Comparison of ENCODE assay signal across 11 cellular contexts in the genomic region with DNA sequence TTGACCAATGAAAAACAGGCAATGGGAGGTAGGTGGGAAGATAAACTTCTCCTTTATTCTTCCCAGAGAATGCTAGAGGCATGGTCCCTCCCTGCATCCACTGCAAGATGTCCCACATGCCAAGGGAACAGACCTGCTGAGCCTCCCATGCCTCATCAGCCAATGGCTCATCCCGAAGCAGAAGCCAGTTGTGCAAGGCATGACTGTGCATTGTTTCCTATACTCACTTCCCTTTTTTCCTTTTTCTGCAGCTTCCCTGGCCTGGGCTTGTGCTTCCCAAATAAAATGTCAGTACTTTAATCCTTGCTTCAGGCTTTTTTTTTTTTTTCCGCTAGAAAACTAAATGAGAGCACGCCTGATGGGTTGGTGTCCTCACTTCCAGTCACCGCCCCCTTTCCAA.
A peak's percentile ranks its signal among the peaks of the same experiment; 100 is the strongest.
DNase-seq lines count a peak whose midpoint lies in the region; ATAC-seq and TF ChIP-seq lines count a peak whose summit lies in the region.
"Had no signal": no experiment of that assay in that cellular context is flagged by ENCODE, and none has a peak within 500 bp of the region (broad histone marks: within the 10 kb centered on the region; RNA-seq: fewer than 3 reads in every experiment).

No MANE protein-coding gene starts in this region.

- H3K27ac ChIP-seq in ascending aorta (no peak overlapping the region), hepatocyte (peak overlapping the region; percentile 50), transverse colon (peak overlapping the region in 2 of 4 donors; percentile 8 to 10)
- H3K27ac ChIP-seq: ovary had no signal

- H3K9me3 Mint-ChIP-seq in immature natural killer cell = no peaks in the 10 kb centered on the region

- ATAC-seq in GM18907 (IDR thresholded peaks at IDR 0.05; ENCODE audit: unreplicated experiment) = no peak
- ATAC-seq in activated CD4-positive, CD25-positive, alpha-beta regulatory T cell treated with anti-CD3 and anti-CD28 coated beads, Interleukin-2, amount 50 U/mL, for 24 hours = no peak

- H3K27ac Mint-ChIP-seq in immature natural killer cell = no peak overlapping the region

- H3K79me2 ChIP-seq in hepatocyte = no peaks in the 10 kb centered on the region

- H3K4me1 Mint-ChIP-seq in immature natural killer cell = no peaks in the 10 kb centered on the region

- no peak for TF ChIP-seq EP300 in transverse colon (IDR thresholded peaks at IDR 0.05; ENCODE audit: low read depth)

- 93% methylated on average over 4 of the region's 4 CpGs for WGBS in hepatocyte (ENCODE audit: low lambda C conversion rate, missing lambda C conversion rate)
- WGBS in transverse colon (ENCODE audit: low coverage in 1 of 2), 2 donors = 84% methylated on average over 3 to 4 of the region's 4 CpGs

- no peaks in the 10 kb centered on the region for H4K20me1 ChIP-seq in hepatocyte (ENCODE audit: insufficient read depth, poor library complexity, severe bottlenecking)

- no peak for TF ChIP-seq POLR2A in transverse colon (IDR thresholded peaks at IDR 0.05)

- H3K4me3 Mint-ChIP-seq in immature natural killer cell = no peak overlapping the region

- no peaks in the 10 kb centered on the region for H3K36me3 Mint-ChIP-seq in immature natural killer cell

- in situ Hi-C loops in transverse colon (cut with MboI; ENCODE audit: low pct_ligation_motif_present in 1 of 4, low pct_unique_long_range_greater_than_20kb in 1 of 4, low sequenced_read_pairs in 3 of 4) = loop anchor here in 3 of 4 donors (10.0 to 25.0 kb wide), 5 partner anchors 108 to 517 kb away; a partner anchor contains a TSS

- H2AFZ ChIP-seq in hepatocyte = no peak overlapping the region

- no peaks in the 10 kb centered on the region for H3K27me3 ChIP-seq in ascending aorta
- H3K27me3 ChIP-seq in hepatocyte = no peaks in the 10 kb centered on the region
- H3K27me3 ChIP-seq in transverse colon = no peaks in the 10 kb centered on the region
- H3K27me3 ChIP-seq: ovary had no signal

- intact Hi-C loops in ascending aorta (cut with DNase I) = loop anchor here (5.0 kb wide), 2 partner anchors 53 to 92 kb away; no protein-coding TSS in a partner anchor
- intact Hi-C loops in transverse colon (cut with DNase I; ENCODE audit: low total_unique reads) = loop anchor here (5.0 kb wide), 1 partner anchor 292 kb away; no protein-coding TSS in a partner anchor

- peak; percentile 67 to 72 for DNase-seq in Kasumi-1 (lab: John Stamatoyannopoulos, UW)
- DNase-seq in ascending aorta (ENCODE audit: low spot score in 2 of 2) = peak; percentile 27 to 80
- no peak for DNase-seq in hepatocyte (ENCODE audit: low spot score)
- peak; percentile 20 for DNase-seq in transverse colon
- no peak for DNase-seq in HT-29 (ENCODE audit: low spot score)
- no peak for DNase-seq in immature natural killer cell
- DNase-seq: activated T-cell treated with anti-CD3 and anti-CD28 coated beads for 4 hours, NCI-H1436 treated with DMSO at 0.1 percent for 48 hours had no signal

- H3K4me3 ChIP-seq in ascending aorta (no peak overlapping the region), hepatocyte (no peak overlapping the region), transverse colon (no peak overlapping the region)
- H3K4me3 ChIP-seq: ovary had no signal

- no peak overlapping the region for H3K4me2 ChIP-seq in hepatocyte

- peaks cover 0 to 6% (median 3%) of the 10 kb centered on the region in 3 donors for H3K27me3 Mint-ChIP-seq in immature natural killer cell (ENCODE audit: low read depth in 3 of 3)

- H3K36me3 ChIP-seq in ascending aorta (no peaks in the 10 kb centered on the region), hepatocyte (replicated peaks; ENCODE audit: insufficient read depth, low read depth) (no peaks in the 10 kb centered on the region), transverse colon (no peaks in the 10 kb centered on the region)
- H3K36me3 ChIP-seq: ovary had no signal

- H3K4me1 ChIP-seq in ascending aorta (peaks cover 6 to 17% of the 10 kb centered on the region in 2 donors), hepatocyte (ENCODE audit: insufficient read depth) (peaks cover 36% of the 10 kb centered on the region), transverse colon (peaks cover 0 to 29% (median 12%) of the 10 kb centered on the region in 4 donors)

- no peaks in the 10 kb centered on the region for H3K9me3 ChIP-seq in ascending aorta
- H3K9me3 ChIP-seq in hepatocyte (ENCODE audit: low read depth) = no peaks in the 10 kb centered on the region
- no peaks in the 10 kb centered on the region for H3K9me3 ChIP-seq in transverse colon
- H3K9me3 ChIP-seq: ovary had no signal

- no peak for TF ChIP-seq CTCF in ascending aorta (IDR thresholded peaks at IDR 0.05)
- no peak for TF ChIP-seq CTCF in hepatocyte (IDR thresholded peaks at IDR 0.05; ENCODE audit: poor library complexity)
- TF ChIP-seq CTCF in transverse colon (IDR thresholded peaks at IDR 0.05) = no peak

- H3K9me2 ChIP-seq in hepatocyte (replicated peaks; ENCODE audit: insufficient read depth) = no peaks in the 10 kb centered on the region

Comparison
In these comparisons a context has a peak if more than half of its experiments do, and no peak if none do; other contexts are left out.
1. DNase-seq: peak in Kasumi-1 (2 of 2), ascending aorta (2 of 2) and transverse colon (single experiment); none in hepatocyte (single experiment), HT-29 (single experiment) and immature natural killer cell (0 of 3).